ENCODE assay signal across 8 cellular contexts in the genomic region with DNA sequence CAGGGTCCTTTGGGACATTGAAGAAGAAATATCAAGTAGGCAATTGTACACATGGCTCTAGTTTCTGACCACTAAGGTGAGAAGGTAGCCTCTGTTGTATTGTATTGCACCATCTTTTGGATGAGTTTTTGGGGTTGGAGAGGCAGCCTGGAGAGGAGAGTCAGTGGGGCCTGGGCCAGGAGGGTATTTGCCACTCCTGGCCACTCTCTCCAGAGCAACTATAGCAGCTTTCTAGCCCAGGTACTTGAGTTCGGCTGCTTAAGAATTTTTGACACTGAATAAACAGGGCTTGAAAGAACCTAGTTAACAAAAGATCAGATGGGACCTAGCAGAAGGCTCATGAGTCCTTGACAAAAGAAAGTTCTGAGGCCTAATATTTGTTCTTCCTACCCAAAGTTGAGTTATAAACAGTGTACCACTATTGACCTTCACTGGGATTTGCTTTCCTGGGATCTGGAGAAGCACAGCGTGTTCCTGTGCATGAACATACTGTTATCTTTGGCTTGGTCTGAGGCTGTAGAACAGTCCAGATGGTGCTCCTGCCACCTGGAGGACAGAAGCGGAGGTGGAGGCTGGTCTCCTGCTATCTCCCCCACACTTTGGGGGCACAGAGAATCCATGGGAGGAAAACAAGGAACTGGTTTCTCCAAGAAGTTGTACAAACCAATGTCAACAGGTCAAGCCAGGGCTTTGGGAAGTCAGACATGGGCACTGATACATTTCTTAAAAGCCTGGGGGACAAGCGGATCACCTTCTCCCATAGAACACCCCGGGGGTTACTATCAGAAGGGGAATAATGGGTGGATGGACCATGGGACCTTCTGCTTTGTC.
DNase-seq lines count a peak whose midpoint lies in the region; ATAC-seq lines count a peak whose summit lies in the region.

No MANE protein-coding gene starts in this region.

- no peaks in the 10 kb centered on the region for H3K36me3 Mint-ChIP-seq in T-helper 2 cell treated with Interferon-gamma antibody and Interleukin-4, amounts not matched to agents 5 μg/mL and 100 μg/mL, for 36 hours (ENCODE audit: low read depth)

- no peak overlapping the region for H3K27ac Mint-ChIP-seq in T-helper 2 cell treated with Interferon-gamma antibody and Interleukin-4, amounts not matched to agents 5 μg/mL and 100 μg/mL, for 36 hours

- H3K4me1 Mint-ChIP-seq in T-helper 2 cell treated with Interferon-gamma antibody and Interleukin-4, amounts not matched to agents 5 μg/mL and 100 μg/mL, for 36 hours (ENCODE audit: low read depth), result no peaks in the 10 kb centered on the region

- peaks cover 7% of the 10 kb centered on the region for H3K27me3 Mint-ChIP-seq in T-helper 2 cell treated with Interferon-gamma antibody and Interleukin-4, amounts not matched to agents 5 μg/mL and 100 μg/mL, for 36 hours (ENCODE audit: low read depth)

- ATAC-seq in stimulated activated naive CD8-positive, alpha-beta T cell treated with anti-CD3 and anti-CD28 coated beads, Interleukin-15, Interleukin-2, amounts not matched to agents 100 U/mL and 50 U/mL, for 24 hours, result no peak

- no peaks in the 10 kb centered on the region for H3K9me3 Mint-ChIP-seq in T-helper 2 cell treated with Interferon-gamma antibody and Interleukin-4, amounts not matched to agents 5 μg/mL and 100 μg/mL, for 36 hours

- DNase-seq in DMS153 (lab: John Stamatoyannopoulos, UW) (peak; percentile 22), DMS153 treated with DMSO at 0.1 percent for 48 hours (lab: John Stamatoyannopoulos, UW; ENCODE audit: unreplicated experiment) (no peak), SK-MEL-5 (ENCODE audit: low read depth, low spot score) (peak; percentile 56), glomerular visceral epithelial cell (ENCODE audit: extremely low spot score) (peak; percentile 46), hypothalamus (lab: John Stamatoyannopoulos, UW) (no peak), NCI-H1048 (lab: John Stamatoyannopoulos, UW) (no peak)
- DNase-seq in stimulated activated naive CD8-positive, alpha-beta T cell treated with anti-CD3 and anti-CD28 coated beads, Interleukin-15, Interleukin-2, amounts not matched to agents 100 U/mL and 50 U/mL, for 24 hours, result peak; percentile 8
- no peak for DNase-seq in T-helper 2 cell treated with Interferon-gamma antibody and Interleukin-4, amounts not matched to agents 5 μg/mL and 100 μg/mL, for 36 hours (ENCODE audit: low spot score)

- in situ Hi-C loops in SK-MEL-5 (cut with HindIII; ENCODE audit: low pct_unique_long_range_greater_than_20kb, low sequenced_read_pairs), result no loop called here

- H3K4me3 Mint-ChIP-seq in T-helper 2 cell treated with Interferon-gamma antibody and Interleukin-4, amounts not matched to agents 5 μg/mL and 100 μg/mL, for 36 hours, result no peak overlapping the region

Comparison
In these comparisons a context has a peak if more than half of its experiments do, and no peak if none do; other contexts are left out.
1. DNase-seq: peak in DMS153 (single experiment), SK-MEL-5 (single experiment), glomerular visceral epithelial cell (single experiment) and stimulated activated naive CD8-positive, alpha-beta T cell treated with anti-CD3 and anti-CD28 coated beads, Interleukin-15, Interleukin-2, amounts not matched to agents 100 U/mL and 50 U/mL, for 24 hours (single experiment); none in DMS153 treated with DMSO at 0.1 percent for 48 hours (single experiment), hypothalamus (0 of 51), NCI-H1048 (single experiment) and T-helper 2 cell treated with Interferon-gamma antibody and Interleukin-4, amounts not matched to agents 5 μg/mL and 100 μg/mL, for 36 hours (single experiment).